18 cellular contexts compared by ENCODE assay signal in genomic region chr13:48775804-48776203, GRCh38.
DNase-seq lines count a peak whose midpoint lies in the region; ATAC-seq and TF ChIP-seq lines count a peak whose summit lies in the region.
"Had no signal": no experiment of that assay in that cellular context is flagged by ENCODE, and none has a peak within 500 bp of the region (broad histone marks: within the 10 kb centered on the region; RNA-seq: fewer than 3 reads in every experiment).

No MANE protein-coding gene starts in this region.

- H3K36me3 Mint-ChIP-seq in activated naive CD4-positive, alpha-beta T cell treated with anti-CD3 and anti-CD28 coated beads, Interleukin-2, amount 50 U/mL, for 72 hours: peaks cover 6% of the 10 kb centered on the region in 2 donors
- no peaks in the 10 kb centered on the region for H3K36me3 Mint-ChIP-seq in stimulated activated memory B cell treated with anti-CD40 and anti-IgM and Interleukin-4, amounts not matched to agents 10 μg/mL and 1 μg/mL and 100 μg/mL, for 72 hours
- H3K36me3 Mint-ChIP-seq: memory B cell had no signal

- H3K9me3 ChIP-seq in PC-3 (ENCODE audit: low read length) (no peaks in the 10 kb centered on the region), osteoblast (ENCODE audit: low read depth, low read length) (peaks cover 1% of the 10 kb centered on the region)

- peaks cover 11 to 12% of the 10 kb centered on the region in 2 donors for H3K9me3 Mint-ChIP-seq in activated naive CD4-positive, alpha-beta T cell treated with anti-CD3 and anti-CD28 coated beads, Interleukin-2, amount 50 U/mL, for 72 hours
- peaks cover 8% of the 10 kb centered on the region for H3K9me3 Mint-ChIP-seq in stimulated activated memory B cell treated with anti-CD40 and anti-IgM and Interleukin-4, amounts not matched to agents 10 μg/mL and 1 μg/mL and 100 μg/mL, for 72 hours

- H3K27ac ChIP-seq in PC-3 (ENCODE audit: low read length): no peak overlapping the region
- peak overlapping the region; percentile 78 for H3K27ac ChIP-seq in osteoblast (ENCODE audit: low read depth, low read length)
- H3K27ac ChIP-seq in RWPE1: no peak overlapping the region
- H3K27ac ChIP-seq: VCaP had no signal

- no peak overlapping the region for H3K9ac ChIP-seq in PC-3 (ENCODE audit: low read length)

- POLR2A ChIA-PET in BJ (lab: Charles Lee) (no interaction called here), PC-3 (lab: Charles Lee; ENCODE audit: unreplicated experiment) (no interaction called here), RWPE1 (lab: Yijun Ruan, JAX; ENCODE audit: low non-redundant PET) (no interaction called here)

- H3K27ac Mint-ChIP-seq in activated naive CD4-positive, alpha-beta T cell treated with anti-CD3 and anti-CD28 coated beads, Interleukin-2, amount 50 U/mL, for 72 hours: no peak overlapping the region
- H3K27ac Mint-ChIP-seq in stimulated activated memory B cell treated with anti-CD40 and anti-IgM and Interleukin-4, amounts not matched to agents 10 μg/mL and 1 μg/mL and 100 μg/mL, for 72 hours: no peak overlapping the region
- H3K27ac Mint-ChIP-seq: activated naive CD8-positive, alpha-beta T cell treated with anti-CD3 and anti-CD28 coated beads, Interleukin-2, amount 50 U/mL, for 24 hours; CD8-positive, alpha-beta memory T cell; memory B cell had no signal

- no peaks in the 10 kb centered on the region for H3F3A ChIP-seq in PC-3 (ENCODE audit: low read length, unreplicated experiment)

- 0 out of 2 replicates have a peak overlapping the region, but pooled peaks have one; percentile 1 for H3K4me2 ChIP-seq in PC-3 (ENCODE audit: low read length)
- H3K4me2 ChIP-seq in osteoblast (ENCODE audit: insufficient read depth, low read length): peak overlapping the region; percentile 68

- H3K36me3 ChIP-seq in BJ (ENCODE audit: control insufficient read depth, insufficient read depth, low read length) (no peaks in the 10 kb centered on the region), PC-3 (ENCODE audit: low read depth, low read length) (no peaks in the 10 kb centered on the region), osteoblast (ENCODE audit: insufficient read depth, low read length) (no peaks in the 10 kb centered on the region)

- peak; percentile 88 for DNase-seq in BJ (ENCODE audit: low read depth)
- DNase-seq in PC-3: peak; percentile 67
- peak; percentile 78 for DNase-seq in epithelial cell of proximal tubule (ENCODE audit: low read depth)
- no peak for DNase-seq in osteoblast (ENCODE audit: insufficient read length, low spot score, missing footprints)
- DNase-seq in activated naive CD4-positive, alpha-beta T cell treated with anti-CD3 and anti-CD28 coated beads, Interleukin-2, amount 50 U/mL, for 72 hours (ENCODE audit: low spot score in 2 of 2): no peak
- DNase-seq in NCI-H1694 (lab: John Stamatoyannopoulos, UW): no peak
- DNase-seq in RWPE1 (ENCODE audit: low spot score): no peak
- DNase-seq: activated naive CD8-positive, alpha-beta T cell treated with anti-CD3 and anti-CD28 coated beads, Interleukin-2, amount 50 U/mL, for 24 hours; CD8-positive, alpha-beta memory T cell; effector memory CD4-positive, alpha-beta T cell; hypothalamus; NCI-H1105 treated with DMSO at 0.1 percent for 48 hours; NCI-H526; posterior cingulate gyrus had no signal

- no peaks in the 10 kb centered on the region for H3K79me2 ChIP-seq in PC-3 (ENCODE audit: low read length)
- no peaks in the 10 kb centered on the region for H3K79me2 ChIP-seq in osteoblast (ENCODE audit: insufficient read depth, low read length)

- H4K20me1 ChIP-seq in PC-3 (ENCODE audit: low read length) (no peaks in the 10 kb centered on the region), osteoblast (ENCODE audit: insufficient read depth, low read length) (no peaks in the 10 kb centered on the region)

- H3K27me3 Mint-ChIP-seq in stimulated activated memory B cell treated with anti-CD40 and anti-IgM and Interleukin-4, amounts not matched to agents 10 μg/mL and 1 μg/mL and 100 μg/mL, for 72 hours: peaks cover 42% of the 10 kb centered on the region

- no peak for TF ChIP-seq CTCF in BJ (IDR thresholded peaks at IDR 0.05; ENCODE audit: insufficient read depth, low read depth, low read length)
- TF ChIP-seq CTCF in PC-3 (conservative IDR thresholded peaks at IDR 0.05; ENCODE audit: low read depth, low read length): no peak
- no peak for TF ChIP-seq CTCF in epithelial cell of proximal tubule (conservative IDR thresholded peaks at IDR 0.05; ENCODE audit: low read depth, low read length)
- no peak for TF ChIP-seq CTCF in osteoblast (IDR thresholded peaks at IDR 0.05; ENCODE audit: extremely low read depth, low read depth, low read length)
- TF ChIP-seq CTCF in RWPE1 (conservative IDR thresholded peaks at IDR 0.05; ENCODE audit: low read depth): no peak

- no peaks in the 10 kb centered on the region for H3K4me1 Mint-ChIP-seq in stimulated activated memory B cell treated with anti-CD40 and anti-IgM and Interleukin-4, amounts not matched to agents 10 μg/mL and 1 μg/mL and 100 μg/mL, for 72 hours
- H3K4me1 Mint-ChIP-seq: memory B cell had no signal

- CTCF ChIA-PET in BJ (lab: Yijun Ruan, JAX) (interaction anchor here (1.1 to 1.3 kb wide), 2 partner anchors 181 to 505 kb away, joined by 4 to 6 read pairs; no protein-coding TSS in a partner anchor), PC-3 (lab: Charles Lee) (no interaction called here), RWPE1 (lab: Yijun Ruan, JAX) (interaction anchor here (0.5 kb wide), 1 partner anchor 33 kb away, joined by 3 read pairs; no protein-coding TSS in a partner anchor)

- no peak for ATAC-seq in PC-3
- no peak for ATAC-seq in activated naive CD4-positive, alpha-beta T cell treated with anti-CD3 and anti-CD28 coated beads, Interleukin-2, amount 50 U/mL, for 72 hours
- no peak for ATAC-seq in stimulated activated memory B cell treated with anti-CD40 and anti-IgM and Interleukin-4, amounts not matched to agents 10 μg/mL and 1 μg/mL and 100 μg/mL, for 72 hours
- ATAC-seq: activated naive CD8-positive, alpha-beta T cell treated with anti-CD3 and anti-CD28 coated beads, Interleukin-2, amount 50 U/mL, for 24 hours; Right ventricle myocardium inferior had no signal

- BruUV-seq in PC-3 (replicated peaks; lab: Mats Ljungman, UMichigan): no TSS peak

- H3K4me3 ChIP-seq in BJ (ENCODE audit: low read depth, low read length) (no peak overlapping the region), PC-3 (ENCODE audit: low read length) (no peak overlapping the region), epithelial cell of proximal tubule (ENCODE audit: low read depth, low read length) (no peak overlapping the region), osteoblast (ENCODE audit: insufficient read depth, low read length) (peak overlapping the region; percentile 12)

- H2AFZ ChIP-seq in PC-3 (ENCODE audit: low read length): no peak overlapping the region
- no peak overlapping the region for H2AFZ ChIP-seq in osteoblast (ENCODE audit: low read length)

- no peaks in the 10 kb centered on the region for H3K9me2 ChIP-seq in PC-3 (replicated peaks; ENCODE audit: low read length)

- H3K4me1 ChIP-seq in PC-3 (ENCODE audit: insufficient read depth, low read length): peaks cover 14% of the 10 kb centered on the region
- peaks cover 19% of the 10 kb centered on the region for H3K4me1 ChIP-seq in osteoblast (ENCODE audit: insufficient read depth, low read length)

- no peak overlapping the region for H3K4me3 Mint-ChIP-seq in stimulated activated memory B cell treated with anti-CD40 and anti-IgM and Interleukin-4, amounts not matched to agents 10 μg/mL and 1 μg/mL and 100 μg/mL, for 72 hours
- H3K4me3 Mint-ChIP-seq: activated naive CD8-positive, alpha-beta T cell treated with anti-CD3 and anti-CD28 coated beads, Interleukin-2, amount 50 U/mL, for 24 hours; CD8-positive, alpha-beta memory T cell; memory B cell had no signal

- H3K27me3 ChIP-seq in BJ (ENCODE audit: control insufficient read depth, insufficient read depth, low read length) (peaks cover 12% of the 10 kb centered on the region), PC-3 (ENCODE audit: low read length) (no peaks in the 10 kb centered on the region), osteoblast (ENCODE audit: insufficient read depth, low read length) (no peaks in the 10 kb centered on the region)

- intact Hi-C loops in PC-3 (cut with micrococcal nuclease): loop anchor here (5.0 kb wide), 1 partner anchor 201 kb away; the partner anchor contains the start of gene FNDC3A

Comparison
In these comparisons a context has a peak if more than half of its experiments do, and no peak if none do; other contexts are left out.
1. DNase-seq: peak in BJ (single experiment), PC-3 (single experiment) and epithelial cell of proximal tubule (single experiment); none in osteoblast (single experiment), activated naive CD4-positive, alpha-beta T cell treated with anti-CD3 and anti-CD28 coated beads, Interleukin-2, amount 50 U/mL, for 72 hours (0 of 2), NCI-H1694 (single experiment) and RWPE1 (single experiment).